11 cellular contexts compared by ENCODE assay signal in the genomic region with DNA sequence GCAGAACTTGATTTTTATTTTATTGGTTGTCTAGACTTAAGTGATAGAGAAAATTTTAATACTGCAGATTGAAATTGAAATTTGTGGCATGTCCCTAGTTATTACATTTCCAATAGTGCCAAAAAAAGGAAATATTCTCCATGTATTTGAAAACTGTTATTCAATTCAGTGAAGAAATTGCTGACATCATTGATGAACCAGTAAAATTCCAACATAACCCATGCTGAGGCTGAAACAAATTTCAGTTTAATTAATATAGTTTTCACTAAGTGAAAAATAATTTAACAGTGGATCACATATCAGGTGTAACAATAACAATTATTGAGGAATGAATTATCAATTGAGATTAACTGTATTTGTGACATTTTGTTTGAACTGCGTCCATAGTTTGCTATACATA. TPM values are rescaled to one million over a fixed set of nuclear protein-coding genes. Genes with fewer than 3 reads are reported as not detected.
DNase-seq lines count a peak whose midpoint lies in the region; ATAC-seq and TF ChIP-seq lines count a peak whose summit lies in the region.
"Had no signal": no experiment of that assay in that cellular context is flagged by ENCODE, and none has a peak within 500 bp of the region (broad histone marks: within the 10 kb centered on the region; RNA-seq: fewer than 3 reads in every experiment).

No MANE protein-coding gene starts in this region.

- H3K27me3 ChIP-seq in left ventricle myocardium inferior (ENCODE audit: low read depth) = no peaks in the 10 kb centered on the region
- no peaks in the 10 kb centered on the region for H3K27me3 ChIP-seq in right cardiac atrium (ENCODE audit: control insufficient read depth, insufficient read depth)
- no peaks in the 10 kb centered on the region for H3K27me3 ChIP-seq in esophagus muscularis mucosa
- H3K27me3 ChIP-seq: right atrium auricular region had no signal

- no peak for TF ChIP-seq EP300 in esophagus muscularis mucosa (IDR thresholded peaks at IDR 0.05)

- no peak overlapping the region for H3K4me3 ChIP-seq in left ventricle myocardium inferior
- no peak overlapping the region for H3K4me3 ChIP-seq in right cardiac atrium (ENCODE audit: low read length)
- H3K4me3 ChIP-seq in esophagus muscularis mucosa = no peak overlapping the region
- H3K4me3 ChIP-seq: right atrium auricular region had no signal

- no peaks in the 10 kb centered on the region for H3K9me3 ChIP-seq in left ventricle myocardium inferior (replicated peaks)
- no peaks in the 10 kb centered on the region for H3K9me3 ChIP-seq in right cardiac atrium (ENCODE audit: control insufficient read depth, low read length)
- no peaks in the 10 kb centered on the region for H3K9me3 ChIP-seq in esophagus muscularis mucosa
- H3K9me3 ChIP-seq: right atrium auricular region had no signal

- TF ChIP-seq CTCF in left ventricle myocardium inferior (IDR thresholded peaks at IDR 0.05; ENCODE audit: borderline replicate concordance) (no peak), esophagus muscularis mucosa (IDR thresholded peaks at IDR 0.05) (no peak), nephron (IDR thresholded peaks at IDR 0.05; ENCODE audit: unreplicated experiment in 3 of 3) (no peak)

- H3K36me3 ChIP-seq in left ventricle myocardium inferior (no peaks in the 10 kb centered on the region), esophagus muscularis mucosa (no peaks in the 10 kb centered on the region)
- H3K36me3 ChIP-seq: right atrium auricular region had no signal

- 92% methylated on average over 1 of the region's 1 CpG for WGBS in right cardiac atrium
- WGBS in esophagus muscularis mucosa = 77% methylated on average over 1 of the region's 1 CpG

- peaks cover 3% of the 10 kb centered on the region for H3K9me3 Mint-ChIP-seq in nephron

- H3K27ac Mint-ChIP-seq in nephron = peak overlapping the region in 2 of 3 experiments; percentile 96 to 99

- peaks cover 17% of the 10 kb centered on the region for H3K36me3 Mint-ChIP-seq in nephron (ENCODE audit: low read depth)

- H3K27ac ChIP-seq in left ventricle myocardium inferior (replicated peaks) (peak overlapping the region; percentile 65), right cardiac atrium (ENCODE audit: low read length) (no peak overlapping the region), esophagus muscularis mucosa (replicated peaks in 1 of 4) (peak overlapping the region; percentile 70 to 85 (median 78))

- intact Hi-C loops in left ventricle myocardium inferior (cut with micrococcal nuclease) = loop anchor here (10.0 kb wide), 1 partner anchor 89 kb away; no protein-coding TSS in a partner anchor
- intact Hi-C loops in right cardiac atrium (cut with DNase I) = no loop called here
- intact Hi-C loops in esophagus muscularis mucosa (cut with DNase I) = no loop called here

- no peak overlapping the region for H3K4me3 Mint-ChIP-seq in nephron

- no peak for TF ChIP-seq POLR2A in esophagus muscularis mucosa (IDR thresholded peaks at IDR 0.05; ENCODE audit: low read depth)

- DNase-seq in left ventricle myocardium inferior (no peak), right cardiac atrium (no peak), esophagus muscularis mucosa (ENCODE audit: extremely low spot score) (no peak), NAMALWA (ENCODE audit: low spot score) (no peak), dedifferentiated amniotic fluid mesenchymal stem cell (ENCODE audit: extremely low spot score) (no peak)
- no peak for DNase-seq in activated CD8-positive, alpha-beta memory T cell treated with anti-CD3 and anti-CD28 coated beads, Interleukin-2, amount 50 U/mL, for 4 hours
- no peak for DNase-seq in stimulated activated CD4-positive, alpha-beta T cell treated with anti-CD3 and anti-CD28 coated beads, Interleukin-12 subunit alpha, Interleukin-12 subunit beta, amount 100 ng/mL, for 4 hours
- DNase-seq: activated CD8-positive, alpha-beta memory T cell treated with anti-CD3 and anti-CD28 coated beads, Interleukin-2, amount 50 U/mL, for 48 hours; Right ventricle myocardium superior had no signal

- peaks cover 41% of the 10 kb centered on the region for H3K4me1 Mint-ChIP-seq in nephron

- no peak for ATAC-seq in right cardiac atrium

- no peaks in the 10 kb centered on the region for H3K27me3 Mint-ChIP-seq in nephron (ENCODE audit: low read depth)

- H3K4me1 ChIP-seq in left ventricle myocardium inferior (peaks cover 36% of the 10 kb centered on the region), right cardiac atrium (ENCODE audit: control insufficient read depth, insufficient read depth, low read length) (no peaks in the 10 kb centered on the region), esophagus muscularis mucosa (peaks cover 19 to 83% (median 74%) of the 10 kb centered on the region in 4 donors)

RNA-seq across cellular contexts. Expression of a gene that starts 38.7 kb away (rescaled TPM):
- total RNA-seq in left ventricle myocardium inferior (2.6 TPM), right cardiac atrium (1 to 10 TPM; 2.1 to 3.4 (median 2.5) TPM), esophagus muscularis mucosa (10 to 100 TPM; 11.4 to 28.8 (median 23.9) TPM)
- 3.0 TPM for polyA plus RNA-seq in right cardiac atrium
